8 cellular contexts compared by ENCODE assay signal in genomic region chr7:107012691-107013090, GRCh38.
"Had no signal": no experiment of that assay in that cellular context is flagged by ENCODE, and none has a peak within 500 bp of the region (broad histone marks: within the 10 kb centered on the region; RNA-seq: fewer than 3 reads in every experiment).

No MANE protein-coding gene starts in this region.

- H3K4me3 ChIP-seq: GM12878 had no signal

- FAIRE-seq: G401.6, GM12878, GM12891, GM12892, GM18507, GM19239 had no signal

- ATAC-seq: GM12878 had no signal

- DNase-seq: GDM1, GF-D8 had no signal
